12 cellular contexts compared by ENCODE assay signal in genomic region chr7:115145512-115145911, GRCh38.
DNase-seq lines count a peak whose midpoint lies in the region; ATAC-seq and TF ChIP-seq lines count a peak whose summit lies in the region.
"Had no signal": no experiment of that assay in that cellular context is flagged by ENCODE, and none has a peak within 500 bp of the region (broad histone marks: within the 10 kb centered on the region; RNA-seq: fewer than 3 reads in every experiment).

No MANE protein-coding gene starts in this region.

- H2BK5ac ChIP-seq in mesendoderm (ENCODE audit: low read length), result no peak overlapping the region

- no peak overlapping the region for H2BK120ac ChIP-seq in mesendoderm (ENCODE audit: low read depth, low read length)

- H3K36me3 Mint-ChIP-seq in HFFc6 (ENCODE audit: low read depth) (no peaks in the 10 kb centered on the region), Caco-2 (ENCODE audit: insufficient read depth, unreplicated experiment) (no peaks in the 10 kb centered on the region)

- no CpG with 5 or more reads among the region's 2 CpGs for WGBS in mesendoderm (ENCODE audit: extremely low coverage, insufficient coverage, low lambda C conversion rate)

- H3K23ac ChIP-seq in mesendoderm (ENCODE audit: low read length), result no peak overlapping the region

- H3K27ac Mint-ChIP-seq in HFFc6 (peak overlapping the region; percentile 5; the same call in 1 of the 2 replicates), Caco-2 (ENCODE audit: unreplicated experiment) (no peak overlapping the region)

- H2BK15ac ChIP-seq in mesendoderm (replicated peaks; ENCODE audit: low read depth), result no peak overlapping the region

- H3K4me1 Mint-ChIP-seq in HFFc6 (ENCODE audit: low read depth), result peaks cover 11% of the 10 kb centered on the region
- peaks cover 11% of the 10 kb centered on the region for H3K4me1 Mint-ChIP-seq in Caco-2 (ENCODE audit: low read depth, unreplicated experiment)

- no peak overlapping the region for H3K4me2 ChIP-seq in mesendoderm (ENCODE audit: low read length)
- H3K4me2 ChIP-seq: smooth muscle cell had no signal

- H3K4me3 ChIP-seq in Caco-2 (ENCODE audit: low read depth, low read length), result no peak overlapping the region
- no peak overlapping the region for H3K4me3 ChIP-seq in mesendoderm (ENCODE audit: low read length)
- H3K4me3 ChIP-seq: adrenal gland, smooth muscle cell had no signal

- H4K5ac ChIP-seq in mesendoderm (ENCODE audit: low read length), result no peak overlapping the region

- no peak overlapping the region for H3K9ac ChIP-seq in mesendoderm (ENCODE audit: low read length)

- H3K27me3 ChIP-seq in Caco-2 (replicated peaks; ENCODE audit: control insufficient read depth, insufficient read depth, low read length) (no peaks in the 10 kb centered on the region), mesendoderm (ENCODE audit: insufficient read depth, low read length, poor library complexity) (no peaks in the 10 kb centered on the region)
- H3K27me3 ChIP-seq: adrenal gland had no signal

- H3K9me3 Mint-ChIP-seq in HFFc6, result no peaks in the 10 kb centered on the region
- H3K9me3 Mint-ChIP-seq in Caco-2 (ENCODE audit: unreplicated experiment), result no peaks in the 10 kb centered on the region

- no peaks in the 10 kb centered on the region for H3K36me3 ChIP-seq in Caco-2 (ENCODE audit: control insufficient read depth, insufficient read depth, low read length)
- H3K36me3 ChIP-seq in mesendoderm (ENCODE audit: control insufficient read depth, insufficient read depth, low read length), result no peaks in the 10 kb centered on the region
- H3K36me3 ChIP-seq: adrenal gland had no signal

- H3K27ac ChIP-seq in mesendoderm (ENCODE audit: low read depth, low read length), result no peak overlapping the region
- H3K27ac ChIP-seq: adrenal gland had no signal

- no peak for TF ChIP-seq CTCF in HFFc6 (IDR thresholded peaks at IDR 0.05)
- no peak for TF ChIP-seq CTCF in omental fat pad (IDR thresholded peaks at IDR 0.05)
- no peak for TF ChIP-seq CTCF in Caco-2 (IDR thresholded peaks at IDR 0.05; ENCODE audit: insufficient read depth in 1 of 2, low read depth in 1 of 2, low read length in 1 of 2, severe bottlenecking in 1 of 2, unreplicated experiment in 1 of 2)

- H3K27me3 Mint-ChIP-seq in HFFc6 (ENCODE audit: insufficient read depth), result no peaks in the 10 kb centered on the region
- H3K27me3 Mint-ChIP-seq in Caco-2 (ENCODE audit: insufficient read depth, unreplicated experiment), result no peaks in the 10 kb centered on the region

- H2AK5ac ChIP-seq in mesendoderm (ENCODE audit: low read length), result no peak overlapping the region

- no peak overlapping the region for H3K56ac ChIP-seq in mesendoderm (ENCODE audit: low read length)

- CTCF ChIA-PET in Caco-2 (lab: Charles Lee), result no interaction called here

- ATAC-seq in GM18520 (IDR thresholded peaks at IDR 0.05; ENCODE audit: unreplicated experiment) (peak; percentile 69), omental fat pad (ENCODE audit: low FRiP score) (peak; percentile 81)

- H4K8ac ChIP-seq in mesendoderm (ENCODE audit: low read depth, low read length), result no peak overlapping the region

- no peaks in the 10 kb centered on the region for H3K79me1 ChIP-seq in mesendoderm (ENCODE audit: low read length)

- H3K4ac ChIP-seq in mesendoderm (ENCODE audit: low read depth, low read length), result no peak overlapping the region

- DNase-seq in HFFc6 (peak; percentile 9), NOMO-1 treated with DMSO at 0.1 percent for 48 hours (lab: John Stamatoyannopoulos, UW; ENCODE audit: unreplicated experiment) (peak; percentile 63), omental fat pad (ENCODE audit: low spot score) (no peak), Caco-2 (no peak), hypothalamus (lab: John Stamatoyannopoulos, UW) (no peak), mesendoderm (no peak), mesenteric fat pad (ENCODE audit: low spot score) (no peak)
- DNase-seq: adrenal gland, NCI-H1092 treated with DMSO at 0.1 percent for 48 hours, T-helper 9 cell had no signal

- intact Hi-C loops in Caco-2 (cut with micrococcal nuclease; ENCODE audit: unreplicated experiment), result no loop called here

- POLR2A ChIA-PET in Caco-2 (lab: Charles Lee), result no interaction called here

- H3K4me3 Mint-ChIP-seq in HFFc6 (no peak overlapping the region), Caco-2 (ENCODE audit: unreplicated experiment) (no peak overlapping the region)

- no peaks in the 10 kb centered on the region for H3K79me2 ChIP-seq in mesendoderm (ENCODE audit: control insufficient read depth, insufficient read depth, low read length)

- no TSS peak for BruUV-seq in Caco-2 (replicated peaks; lab: Mats Ljungman, UMichigan)

- H3K4me1 ChIP-seq in Caco-2 (peaks cover 12% of the 10 kb centered on the region; the same call in 1 of the 2 replicates), mesendoderm (ENCODE audit: control insufficient read depth, low read depth, low read length) (no peaks in the 10 kb centered on the region)
- H3K4me1 ChIP-seq: adrenal gland had no signal

- no peak overlapping the region for H3K18ac ChIP-seq in mesendoderm (ENCODE audit: low read length)

- no peaks in the 10 kb centered on the region for H3K9me3 ChIP-seq in Caco-2
- H3K9me3 ChIP-seq: adrenal gland had no signal

Comparison
In these comparisons a context has a peak if more than half of its experiments do, and no peak if none do; other contexts are left out.
1. DNase-seq: peak in HFFc6 (single experiment) and NOMO-1 treated with DMSO at 0.1 percent for 48 hours (single experiment); none in omental fat pad (single experiment), Caco-2 (0 of 2), hypothalamus (0 of 51), mesendoderm (single experiment) and mesenteric fat pad (single experiment).